ENCODE assay signal across 12 cellular contexts in the genomic region with DNA sequence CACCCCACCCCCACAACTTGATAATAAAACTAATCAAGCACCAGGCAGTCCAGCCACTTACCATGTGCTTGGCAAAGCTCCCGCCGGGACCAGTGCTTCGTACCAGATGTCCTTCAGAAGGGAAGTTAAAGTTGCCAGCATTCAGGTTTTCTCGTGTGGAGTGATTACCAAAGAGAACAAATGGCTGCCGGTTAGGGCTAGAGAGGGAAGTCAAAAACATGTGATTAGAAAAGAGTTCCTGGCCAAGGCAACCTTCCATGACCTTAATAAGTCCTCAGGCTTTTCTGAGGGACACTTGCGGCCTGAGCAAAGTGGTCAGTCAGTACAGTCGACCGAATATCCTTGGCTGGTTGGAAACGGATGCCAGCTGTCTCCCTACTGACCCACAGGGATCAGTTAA.
DNase-seq lines count a peak whose midpoint lies in the region; ATAC-seq and TF ChIP-seq lines count a peak whose summit lies in the region.
"Had no signal": no experiment of that assay in that cellular context is flagged by ENCODE, and none has a peak within 500 bp of the region (broad histone marks: within the 10 kb centered on the region; RNA-seq: fewer than 3 reads in every experiment).

No MANE protein-coding gene starts in this region.

- H3K27ac Mint-ChIP-seq in nephron progenitor cell = peak overlapping the region; percentile 25
- H3K27ac Mint-ChIP-seq in stimulated activated naive CD8-positive, alpha-beta T cell treated with anti-CD3 and anti-CD28 coated beads, Interleukin-15, amount 100 ng/mL, for 72 hours = no peak overlapping the region

- peaks cover 3% of the 10 kb centered on the region for H3K27me3 Mint-ChIP-seq in nephron progenitor cell (ENCODE audit: low read depth, poor library complexity)
- no peaks in the 10 kb centered on the region for H3K27me3 Mint-ChIP-seq in stimulated activated naive CD8-positive, alpha-beta T cell treated with anti-CD3 and anti-CD28 coated beads, Interleukin-15, amount 100 ng/mL, for 72 hours
- H3K27me3 Mint-ChIP-seq: central memory CD8-positive, alpha-beta T cell had no signal

- DNase-seq in AG08395 (ENCODE audit: low spot score) (peak; percentile 46), NCI-H524 treated with DMSO at 0.1 percent for 48 hours (lab: John Stamatoyannopoulos, UW) (peak; percentile 13), globus pallidus (ENCODE audit: low spot score) (peak; percentile 62), nephron progenitor cell (no peak)
- no peak for DNase-seq in activated CD4-positive, alpha-beta T cell treated with anti-CD3 and anti-CD28 coated beads for 1 hour
- no peak for DNase-seq in stimulated activated naive CD8-positive, alpha-beta T cell treated with anti-CD3 and anti-CD28 coated beads, Interleukin-15, amount 100 ng/mL, for 72 hours
- no peak for DNase-seq in activated CD8-positive, alpha-beta memory T cell treated with anti-CD3 and anti-CD28 coated beads, Interleukin-2, amount 50 U/mL, for 4 hours
- DNase-seq: EL, NCI-H526 treated with DMSO at 0.1 percent for 48 hours, occipital lobe had no signal

- no peak for TF ChIP-seq CTCF in nephron progenitor cell (IDR thresholded peaks at IDR 0.05)

- no peaks in the 10 kb centered on the region for H3K4me1 Mint-ChIP-seq in nephron progenitor cell
- no peaks in the 10 kb centered on the region for H3K4me1 Mint-ChIP-seq in stimulated activated naive CD8-positive, alpha-beta T cell treated with anti-CD3 and anti-CD28 coated beads, Interleukin-15, amount 100 ng/mL, for 72 hours
- H3K4me1 Mint-ChIP-seq: central memory CD8-positive, alpha-beta T cell had no signal

- peaks cover 16% of the 10 kb centered on the region for H3K9me3 Mint-ChIP-seq in nephron progenitor cell
- H3K9me3 Mint-ChIP-seq in stimulated activated naive CD8-positive, alpha-beta T cell treated with anti-CD3 and anti-CD28 coated beads, Interleukin-15, amount 100 ng/mL, for 72 hours = no peaks in the 10 kb centered on the region
- H3K9me3 Mint-ChIP-seq: central memory CD8-positive, alpha-beta T cell had no signal

- ATAC-seq in HG03457 (IDR thresholded peaks at IDR 0.05; ENCODE audit: unreplicated experiment) = no peak
- no peak for ATAC-seq in stimulated activated naive CD8-positive, alpha-beta T cell treated with anti-CD3 and anti-CD28 coated beads, Interleukin-15, amount 100 ng/mL, for 72 hours

- H3K4me3 Mint-ChIP-seq in nephron progenitor cell = no peak overlapping the region
- no peak overlapping the region for H3K4me3 Mint-ChIP-seq in stimulated activated naive CD8-positive, alpha-beta T cell treated with anti-CD3 and anti-CD28 coated beads, Interleukin-15, amount 100 ng/mL, for 72 hours
- H3K4me3 Mint-ChIP-seq: central memory CD8-positive, alpha-beta T cell had no signal

- H3K36me3 Mint-ChIP-seq in nephron progenitor cell (ENCODE audit: low read depth) = peaks cover 70% of the 10 kb centered on the region

Comparison
In these comparisons a context has a peak if more than half of its experiments do, and no peak if none do; other contexts are left out.
1. DNase-seq: peak in AG08395 (single experiment), NCI-H524 treated with DMSO at 0.1 percent for 48 hours (single experiment) and globus pallidus (single experiment); none in nephron progenitor cell (single experiment), activated CD4-positive, alpha-beta T cell treated with anti-CD3 and anti-CD28 coated beads for 1 hour (single experiment), stimulated activated naive CD8-positive, alpha-beta T cell treated with anti-CD3 and anti-CD28 coated beads, Interleukin-15, amount 100 ng/mL, for 72 hours (0 of 2) and activated CD8-positive, alpha-beta memory T cell treated with anti-CD3 and anti-CD28 coated beads, Interleukin-2, amount 50 U/mL, for 4 hours (single experiment).